ENCODE assay signal across 17 cellular contexts in the genomic region with DNA sequence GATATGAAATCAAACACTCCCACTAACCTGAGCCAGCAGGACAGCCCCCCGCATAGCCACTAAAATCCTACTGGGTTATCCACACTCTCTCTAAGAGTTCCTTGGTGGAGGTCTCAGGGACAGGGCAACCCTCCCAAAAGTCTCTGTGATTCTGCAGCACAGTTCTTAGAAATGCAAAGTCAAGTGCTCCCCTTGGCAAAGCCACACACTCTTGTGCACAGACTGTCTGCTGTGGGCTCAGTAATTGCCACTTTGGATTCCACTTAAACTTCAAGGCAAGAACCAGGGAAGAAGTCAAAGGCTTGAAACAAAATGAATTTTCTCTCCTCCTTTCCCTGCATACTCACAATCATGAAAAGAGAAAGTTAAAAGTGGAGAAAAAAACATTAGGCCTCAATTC.
A peak's percentile ranks its signal among the peaks of the same experiment; 100 is the strongest.
DNase-seq lines count a peak whose midpoint lies in the region; ATAC-seq and TF ChIP-seq lines count a peak whose summit lies in the region.
"Had no signal": no experiment of that assay in that cellular context is flagged by ENCODE, and none has a peak within 500 bp of the region (broad histone marks: within the 10 kb centered on the region; RNA-seq: fewer than 3 reads in every experiment).

No MANE protein-coding gene starts in this region.

- no peak for DNase-seq in left ventricle myocardium inferior
- DNase-seq in heart left ventricle: no peak
- DNase-seq in dorsolateral prefrontal cortex: no peak
- DNase-seq in neural crest cell (ENCODE audit: low read depth, low spot score): no peak
- DNase-seq in upper lobe of right lung: no peak
- no peak for DNase-seq in GM13976 (ENCODE audit: low spot score)
- DNase-seq in AG20443 (ENCODE audit: low spot score): no peak
- DNase-seq in SK-N-SH: no peak
- DNase-seq: AML-193; Calu3; CD8-positive, alpha-beta memory T cell; DMS 273 treated with DMSO at 0.1 percent for 48 hours; GDM1 had no signal

- H3K9ac ChIP-seq in SK-N-SH: no peak overlapping the region
- H3K9ac ChIP-seq: BLaER1 had no signal

- H3K27me3 Mint-ChIP-seq in neural crest cell (ENCODE audit: low read depth): no peaks in the 10 kb centered on the region
- H3K27me3 Mint-ChIP-seq: CD8-positive, alpha-beta memory T cell; IgD-negative memory B cell had no signal

- H4K20me1 ChIP-seq in SK-N-SH (ENCODE audit: insufficient read depth): no peaks in the 10 kb centered on the region
- H4K20me1 ChIP-seq: BLaER1 had no signal

- no peak for TF ChIP-seq CTCF in left ventricle myocardium inferior (IDR thresholded peaks at IDR 0.05; ENCODE audit: borderline replicate concordance)
- TF ChIP-seq CTCF in heart left ventricle (IDR thresholded peaks at IDR 0.05): no peak
- no peak for TF ChIP-seq CTCF in dorsolateral prefrontal cortex (IDR thresholded peaks at IDR 0.05 in 54 of 56, conservative IDR thresholded peaks at IDR 0.05 in 2 of 56; ENCODE audit: low read depth in 1 of 56, partially characterized antibody in 56 of 56)
- no peak for TF ChIP-seq CTCF in neural crest cell (conservative IDR thresholded peaks at IDR 0.05)
- no peak for TF ChIP-seq CTCF in upper lobe of right lung (IDR thresholded peaks at IDR 0.05)
- TF ChIP-seq CTCF in GM13976 (IDR thresholded peaks at IDR 0.05; ENCODE audit: borderline replicate concordance, control extremely low read depth, extremely low read depth, insufficient read depth, missing control alignments): no peak
- no peak for TF ChIP-seq CTCF in SK-N-SH (IDR thresholded peaks at IDR 0.05)

- H3K9me3 ChIP-seq in left ventricle myocardium inferior (replicated peaks) (no peaks in the 10 kb centered on the region), heart left ventricle (no peaks in the 10 kb centered on the region), upper lobe of right lung (no peaks in the 10 kb centered on the region), SK-N-SH (no peaks in the 10 kb centered on the region)
- H3K9me3 ChIP-seq: BLaER1 had no signal

- POLR2A ChIA-PET in SK-N-SH (lab: Yijun Ruan, JAX): no interaction called here

- in situ Hi-C loops in GM13976 (cut with MboI; ENCODE audit: low sequenced_read_pairs, unreplicated experiment): no loop called here

- CTCF ChIA-PET in SK-N-SH (lab: Yijun Ruan, JAX): no interaction called here

- no peak overlapping the region for H2AFZ ChIP-seq in SK-N-SH (ENCODE audit: low read depth)

- H3K27me3 ChIP-seq in left ventricle myocardium inferior (ENCODE audit: low read depth) (no peaks in the 10 kb centered on the region), heart left ventricle (no peaks in the 10 kb centered on the region), dorsolateral prefrontal cortex (no peaks in the 10 kb centered on the region), upper lobe of right lung (no peaks in the 10 kb centered on the region), SK-N-SH (ENCODE audit: insufficient read depth) (no peaks in the 10 kb centered on the region)
- H3K27me3 ChIP-seq: BLaER1 had no signal

- peaks cover 81% of the 10 kb centered on the region for H3K4me1 ChIP-seq in left ventricle myocardium inferior
- H3K4me1 ChIP-seq in heart left ventricle: peaks cover 0 to 62% (median 28%) of the 10 kb centered on the region in 12 donors
- peaks cover 5% of the 10 kb centered on the region for H3K4me1 ChIP-seq in upper lobe of right lung
- H3K4me1 ChIP-seq in SK-N-SH (ENCODE audit: control insufficient read depth in 1 of 2, insufficient read depth in 2 of 2, low read depth in 1 of 2, low read length in 1 of 2): peaks cover 0 to 3% of the 10 kb centered on the region in 2 experiments; a peak in 1 of 4 replicates

- no peaks in the 10 kb centered on the region for H3K9me2 ChIP-seq in SK-N-SH

- H3K4me3 ChIP-seq in left ventricle myocardium inferior: no peak overlapping the region
- H3K4me3 ChIP-seq in heart left ventricle: no peak overlapping the region
- H3K4me3 ChIP-seq in dorsolateral prefrontal cortex: no peak overlapping the region
- no peak overlapping the region for H3K4me3 ChIP-seq in upper lobe of right lung
- H3K4me3 ChIP-seq in SK-N-SH (ENCODE audit: low read depth in 2 of 2, low read length in 1 of 2): no peak overlapping the region
- H3K4me3 ChIP-seq: BLaER1 had no signal

- no peak overlapping the region for H3K4me3 Mint-ChIP-seq in neural crest cell
- H3K4me3 Mint-ChIP-seq: CD8-positive, alpha-beta memory T cell; IgD-negative memory B cell had no signal

- no peak overlapping the region for H3K4me2 ChIP-seq in SK-N-SH
- H3K4me2 ChIP-seq: BLaER1 had no signal

- no peak for ATAC-seq in heart left ventricle
- peak; percentile 77 for ATAC-seq in upper lobe of right lung
- ATAC-seq: HCT116 had no signal

- TF ChIP-seq POLR2A in heart left ventricle (IDR thresholded peaks at IDR 0.05): no peak

- H3F3A ChIP-seq in SK-N-SH (replicated peaks; ENCODE audit: insufficient read depth): no peaks in the 10 kb centered on the region

- no peak for TF ChIP-seq RAD21 in SK-N-SH (IDR thresholded peaks at IDR 0.05; ENCODE audit: low read length)

- peak overlapping the region; percentile 36 for H3K27ac Mint-ChIP-seq in neural crest cell (ENCODE audit: unreplicated experiment)
- H3K27ac Mint-ChIP-seq: CD8-positive, alpha-beta memory T cell; IgD-negative memory B cell had no signal

- H3K36me3 Mint-ChIP-seq in neural crest cell (ENCODE audit: low read depth): no peaks in the 10 kb centered on the region

- no peaks in the 10 kb centered on the region for H3K9me3 Mint-ChIP-seq in neural crest cell
- H3K9me3 Mint-ChIP-seq: CD8-positive, alpha-beta memory T cell; IgD-negative memory B cell had no signal

- WGBS in heart left ventricle, 4 donors: 98 to 100% (median 100%) methylated on average over 1 of the region's 1 CpG
- 100% methylated on average over 1 of the region's 1 CpG for WGBS in SK-N-SH (ENCODE audit: low lambda C conversion rate)

- H3K79me2 ChIP-seq in SK-N-SH (ENCODE audit: insufficient read depth): no peaks in the 10 kb centered on the region

- no peak for TF ChIP-seq EP300 in SK-N-SH (IDR thresholded peaks at IDR 0.05; ENCODE audit: borderline replicate concordance in 1 of 2, low read depth in 1 of 2, low read length in 1 of 2)

- intact Hi-C loops in left ventricle myocardium inferior (cut with micrococcal nuclease): loop anchor here (10.0 kb wide), 1 partner anchor 58 kb away; the partner anchor contains the start of gene DOCK9
- intact Hi-C loops in heart left ventricle (cut with DNase I): loop anchor here in 5 of 10 donors (5.0 to 10.0 kb wide), 4 partner anchors 48 to 61 kb away; partner anchors contain the start of gene DOCK9 (in 3 of the 5)
- intact Hi-C loops in dorsolateral prefrontal cortex (cut with DNase I): no loop called here
- intact Hi-C loops in upper lobe of right lung (cut with DNase I): no loop called here

- H3K36me3 ChIP-seq in left ventricle myocardium inferior: peaks cover 36% of the 10 kb centered on the region
- H3K36me3 ChIP-seq in heart left ventricle: peaks cover 0 to 47% (median 13%) of the 10 kb centered on the region in 9 donors
- H3K36me3 ChIP-seq in upper lobe of right lung: peaks cover 7% of the 10 kb centered on the region
- no peaks in the 10 kb centered on the region for H3K36me3 ChIP-seq in SK-N-SH (replicated peaks in 1 of 2; ENCODE audit: control insufficient read depth in 1 of 2, insufficient read depth in 2 of 2, low read length in 1 of 2)
- H3K36me3 ChIP-seq: BLaER1 had no signal

- H3K4me1 Mint-ChIP-seq in neural crest cell: peaks cover 5% of the 10 kb centered on the region

- H3K27ac ChIP-seq in left ventricle myocardium inferior (replicated peaks) (peak overlapping the region; percentile 75), heart left ventricle (peak overlapping the region in 1 of 12 donors; percentile 6), dorsolateral prefrontal cortex (peak overlapping the region in 39 of 59 donors; percentile 0 to 95 (median 47)), upper lobe of right lung (no peak overlapping the region), SK-N-SH (ENCODE audit: low read depth in 2 of 2, low read length in 1 of 2) (no peak overlapping the region)
- H3K27ac ChIP-seq: 22Rv1, BLaER1 had no signal

TF ChIP-seq in SK-N-SH, 30 proteins besides CTCF, POLR2A, EP300 and RAD21 (continues in another document):
- no peak for TF ChIP-seq CHD2 (IDR thresholded peaks at IDR 0.05; ENCODE audit: low read length, partially characterized antibody)
- no peak for TF ChIP-seq MXI1 (IDR thresholded peaks at IDR 0.05; ENCODE audit: low read depth, low read length)
- no peak for TF ChIP-seq GATA2 (CRISPR knock-in tag; IDR thresholded peaks at IDR 0.05)
- no peak for TF ChIP-seq NRF1 (IDR thresholded peaks at IDR 0.05; ENCODE audit: low read depth, low read length)
- no peak for TF ChIP-seq YY1 (IDR thresholded peaks at IDR 0.05; ENCODE audit: low read depth)
- no peak for TF ChIP-seq FOXJ3 (CRISPR knock-in tag; IDR thresholded peaks at IDR 0.05)
- TF ChIP-seq RXRA (IDR thresholded peaks at IDR 0.05; ENCODE audit: borderline replicate concordance, low read depth): no peak
- TF ChIP-seq JUND (IDR thresholded peaks at IDR 0.05): no peak
- TF ChIP-seq TAF1 (IDR thresholded peaks at IDR 0.05; ENCODE audit: borderline replicate concordance, low read depth, low read length): no peak
- TF ChIP-seq, protein P1, sequence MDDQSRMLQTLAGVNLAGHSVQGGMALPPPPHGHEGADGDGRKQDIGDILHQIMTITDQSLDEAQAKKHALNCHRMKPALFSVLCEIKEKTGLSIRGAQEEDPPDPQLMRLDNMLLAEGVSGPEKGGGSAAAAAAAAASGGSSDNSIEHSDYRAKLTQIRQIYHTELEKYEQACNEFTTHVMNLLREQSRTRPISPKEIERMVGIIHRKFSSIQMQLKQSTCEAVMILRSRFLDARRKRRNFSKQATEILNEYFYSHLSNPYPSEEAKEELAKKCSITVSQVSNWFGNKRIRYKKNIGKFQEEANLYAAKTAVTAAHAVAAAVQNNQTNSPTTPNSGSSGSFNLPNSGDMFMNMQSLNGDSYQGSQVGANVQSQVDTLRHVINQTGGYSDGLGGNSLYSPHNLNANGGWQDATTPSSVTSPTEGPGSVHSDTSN (IDR thresholded peaks at IDR 0.05): no peak
- TF ChIP-seq POLR2AphosphoS5 (IDR thresholded peaks at IDR 0.05; ENCODE audit: low read depth, low read length): no peak
- TF ChIP-seq MEF2A (IDR thresholded peaks at IDR 0.05; ENCODE audit: borderline replicate concordance, low read depth): no peak
- TF ChIP-seq, protein P2, sequence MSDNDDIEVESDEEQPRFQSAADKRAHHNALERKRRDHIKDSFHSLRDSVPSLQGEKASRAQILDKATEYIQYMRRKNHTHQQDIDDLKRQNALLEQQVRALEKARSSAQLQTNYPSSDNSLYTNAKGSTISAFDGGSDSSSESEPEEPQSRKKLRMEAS (IDR thresholded peaks at IDR 0.05; ENCODE audit: low read depth): no peak
- no peak for TF ChIP-seq USF2 (IDR thresholded peaks at IDR 0.05; ENCODE audit: borderline replicate concordance, low read depth, low read length)

Comparison
In these comparisons a context has a peak if more than half of its experiments do, and no peak if none do; other contexts are left out.
1. H3K27ac ChIP-seq: peak in left ventricle myocardium inferior (single experiment) and dorsolateral prefrontal cortex (39 of 59); none in upper lobe of right lung (single experiment) and SK-N-SH (0 of 2).